Comparison of ENCODE assay signal across 12 cellular contexts in the genomic region with DNA sequence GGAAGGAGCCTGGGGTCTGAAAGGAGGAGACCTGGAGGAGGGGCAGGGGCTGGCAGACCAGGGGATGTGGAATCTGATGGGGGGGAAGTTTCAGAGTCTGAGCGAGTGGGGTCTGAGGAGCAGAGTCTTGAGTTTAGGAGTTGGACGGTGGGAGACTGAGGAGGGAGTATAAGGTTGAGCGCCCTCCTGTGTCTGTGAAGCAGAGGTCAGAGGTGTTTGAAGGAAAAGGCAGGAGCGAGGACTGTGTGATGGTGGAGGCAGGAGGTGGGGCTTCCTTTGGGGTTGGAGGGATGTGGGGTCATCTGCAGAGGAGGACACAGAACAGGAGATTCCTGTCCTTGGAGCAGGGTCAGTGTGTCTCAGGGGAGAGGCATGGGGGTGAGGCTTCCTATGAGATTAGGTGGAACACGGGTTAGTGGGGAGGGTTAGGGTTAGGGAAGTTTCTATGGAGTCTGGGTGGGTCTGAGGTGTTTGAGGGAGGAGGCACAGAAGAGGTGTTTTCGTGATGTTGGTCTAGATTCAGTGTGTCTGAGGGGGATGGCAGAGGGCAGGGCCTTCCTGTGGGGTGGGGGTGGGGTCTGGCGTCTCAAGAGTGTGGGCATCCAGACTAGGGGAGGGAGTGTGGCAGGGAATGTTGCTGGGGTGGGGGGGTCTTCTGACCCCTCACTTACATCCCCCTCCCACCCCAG. TPM values are rescaled to one million over a fixed set of nuclear protein-coding genes. Genes with fewer than 3 reads are reported as not detected.
DNase-seq lines count a peak whose midpoint lies in the region; ATAC-seq and TF ChIP-seq lines count a peak whose summit lies in the region.
"Had no signal": no experiment of that assay in that cellular context is flagged by ENCODE, and none has a peak within 500 bp of the region (broad histone marks: within the 10 kb centered on the region; RNA-seq: fewer than 3 reads in every experiment).

No MANE protein-coding gene starts in this region.

- 0 out of 2 replicates have a peak, but pooled peaks have one; percentile 18 for TF ChIP-seq CTCF in A673 (conservative IDR thresholded peaks at IDR 0.05; ENCODE audit: low read depth, low read length)
- peak; percentile 41 for TF ChIP-seq CTCF in GM12873 (IDR thresholded peaks at IDR 0.05; ENCODE audit: insufficient read depth, low read depth, low read length, missing control alignments)
- TF ChIP-seq CTCF in Panc1 (IDR thresholded peaks at IDR 0.05) = no peak
- TF ChIP-seq CTCF in fibroblast of the aortic adventitia (IDR thresholded peaks at IDR 0.05; ENCODE audit: insufficient read depth, low read length) = no peak

- H3K27ac ChIP-seq in A673 (ENCODE audit: low read depth, low read length, poor library complexity, severe bottlenecking) = no peak overlapping the region
- no peak overlapping the region for H3K27ac ChIP-seq in Panc1 (ENCODE audit: low read length)
- H3K27ac ChIP-seq: pancreas had no signal

- CTCF ChIA-PET in A673 (lab: Charles Lee) = no interaction called here
- CTCF ChIA-PET in Panc1 (lab: Charles Lee) = no interaction called here

- no peak for DNase-seq in A673 (ENCODE audit: low spot score)
- no peak for DNase-seq in Panc1 (ENCODE audit: low read depth, low spot score)
- DNase-seq in fibroblast of the aortic adventitia (ENCODE audit: low read depth) = peak; percentile 6
- DNase-seq in NCI-H526 treated with DMSO at 0.1 percent for 48 hours (lab: John Stamatoyannopoulos, UW) = no peak
- DNase-seq in germinal center (ENCODE audit: low spot score) = no peak
- no peak for DNase-seq in cortex of kidney (lab: John Stamatoyannopoulos, UW)
- no peak for DNase-seq in AG08395 (ENCODE audit: low spot score)
- DNase-seq: kidney, pancreas, T-helper 17 cell had no signal

- H3K27me3 ChIP-seq in A673 (replicated peaks; ENCODE audit: insufficient read depth, low read depth, low read length, poor library complexity) (no peaks in the 10 kb centered on the region), Panc1 (ENCODE audit: control insufficient read depth, insufficient read depth, low read length) (no peaks in the 10 kb centered on the region)
- H3K27me3 ChIP-seq: pancreas had no signal

- H3K36me3 ChIP-seq in A673 (ENCODE audit: insufficient read depth, low read length, poor library complexity, severe bottlenecking) (no peaks in the 10 kb centered on the region), Panc1 (ENCODE audit: control insufficient read depth, insufficient read depth, low read length) (no peaks in the 10 kb centered on the region)
- H3K36me3 ChIP-seq: pancreas had no signal

- intact Hi-C loops in A673 (cut with micrococcal nuclease; ENCODE audit: unreplicated experiment) (no loop called here), Panc1 (cut with micrococcal nuclease; ENCODE audit: unreplicated experiment) (no loop called here)

- no TSS peak for BruUV-seq in A673 (replicated peaks; lab: Mats Ljungman, UMichigan)
- no TSS peak for BruUV-seq in Panc1 (replicated peaks; lab: Mats Ljungman, UMichigan)

- in situ Hi-C loops in Panc1 (cut with HindIII; ENCODE audit: low pct_unique_long_range_greater_than_20kb, low sequenced_read_pairs) = no loop called here

- ATAC-seq in Panc1 = peak; percentile 75
- ATAC-seq: pancreas, T-helper 17 cell had no signal

- H3K9me3 ChIP-seq in A673 (ENCODE audit: low read depth, low read length, poor library complexity, severe bottlenecking) = no peaks in the 10 kb centered on the region
- H3K9me3 ChIP-seq in Panc1 (ENCODE audit: control insufficient read depth, insufficient read depth, low read depth, low read length) = no peaks in the 10 kb centered on the region
- H3K9me3 ChIP-seq: Caco-2, pancreas had no signal

- POLR2A ChIA-PET in A673 (lab: Charles Lee; ENCODE audit: low non-redundant PET) = no interaction called here
- POLR2A ChIA-PET in Panc1 (lab: Charles Lee) = no interaction called here

- H3K4me3 ChIP-seq in A673 (ENCODE audit: low read depth, low read length, poor library complexity, severe bottlenecking) = no peak overlapping the region
- no peak overlapping the region for H3K4me3 ChIP-seq in Panc1 (ENCODE audit: low read depth in 2 of 2, low read length in 2 of 2)
- no peak overlapping the region for H3K4me3 ChIP-seq in fibroblast of the aortic adventitia (ENCODE audit: low read depth, low read length)
- H3K4me3 ChIP-seq: pancreas had no signal

- H3K4me1 ChIP-seq in A673 (ENCODE audit: insufficient read depth, low read length, poor library complexity, severe bottlenecking) (no peaks in the 10 kb centered on the region), Panc1 (ENCODE audit: control insufficient read depth, insufficient read depth, low read length) (no peaks in the 10 kb centered on the region)
- H3K4me1 ChIP-seq: Caco-2, pancreas had no signal

RNA-seq across cellular contexts. Expression of a gene that starts 8.3 kb away (rescaled TPM):
- total RNA-seq in A673 (2021) = 0.28 and 0.55 TPM in 2 replicates
- total RNA-seq in Panc1 (2021; ENCODE audit: unreplicated experiment) = 34.2 TPM
- 87.1 TPM for polyA plus RNA-seq in Panc1 (2012; ENCODE audit: insufficient read length)
- under 0.01 TPM in 1 of 2 replicates, not detected in the other for total RNA-seq in fibroblast of the aortic adventitia (ENCODE audit: low replicate concordance)

RNA-seq across cellular contexts. Expression of a gene that starts 15.8 kb away (rescaled TPM):
- total RNA-seq in A673 (2021) (not detected in 2 replicates), Panc1 (2021; ENCODE audit: unreplicated experiment) (not detected), fibroblast of the aortic adventitia (ENCODE audit: low replicate concordance) (not detected in 2 replicates)
- polyA plus RNA-seq in Panc1 (2012; ENCODE audit: insufficient read length) = not detected
- total RNA-seq: Caco-2 had no signal

RNA-seq across cellular contexts. Expression of a gene that starts 38.9 kb away (rescaled TPM):
- 11.8 and 12.1 TPM in 2 replicates for total RNA-seq in A673 (2021)
- 24.7 TPM for total RNA-seq in Panc1 (2021; ENCODE audit: unreplicated experiment)
- polyA plus RNA-seq in Panc1 (2012; ENCODE audit: insufficient read length) = 32.6 TPM
- total RNA-seq in fibroblast of the aortic adventitia (ENCODE audit: low replicate concordance) = 11.9 and 46.0 TPM in 2 replicates

RNA-seq across cellular contexts. Expression of a gene that starts 53.3 kb away (rescaled TPM):
- total RNA-seq in A673 (2021) (6.2 and 6.8 TPM in 2 replicates), Panc1 (2021; ENCODE audit: unreplicated experiment) (3.8 TPM), fibroblast of the aortic adventitia (ENCODE audit: low replicate concordance) (0.41 and 9.7 TPM in 2 replicates)
- polyA plus RNA-seq in Panc1 (2012; ENCODE audit: insufficient read length) = 3.0 TPM

RNA-seq across cellular contexts. Expression of a gene that starts 54.0 kb away (rescaled TPM):
- total RNA-seq in A673 (2021) = 0.83 and 1.3 TPM in 2 replicates
- total RNA-seq in Panc1 (2021; ENCODE audit: unreplicated experiment) = 1.4 TPM
- polyA plus RNA-seq in Panc1 (2012; ENCODE audit: insufficient read length) = 4.2 TPM
- total RNA-seq in fibroblast of the aortic adventitia (ENCODE audit: low replicate concordance) = 1.3 TPM in 1 of 2 replicates, not detected in the other
- total RNA-seq: T-helper 17 cell had no signal

Comparison
In these comparisons a context has a peak if more than half of its experiments do, and no peak if none do; other contexts are left out.
1. CTCF ChIP-seq: peak in A673 (single experiment) and GM12873 (single experiment); none in Panc1 (single experiment) and fibroblast of the aortic adventitia (single experiment).
2. RNA of a gene that starts 8.3 kb away (total RNA-seq): 34.2 TPM in Panc1 (single experiment); 0.28 to 0.55 TPM in A673 and under 0.01 TPM in fibroblast of the aortic adventitia; every median in the first group is over 10 times any median in the second.